Comparison of ENCODE assay signal across 25 cellular contexts in genomic region chr10:77789016-77789415, GRCh38.
"Had no signal": no experiment of that assay in that cellular context is flagged by ENCODE, and none has a peak within 500 bp of the region (broad histone marks: within the 10 kb centered on the region; RNA-seq: fewer than 3 reads in every experiment).

No MANE protein-coding gene starts in this region.

- H3K9me3 ChIP-seq: adrenal gland, body of pancreas, breast epithelium had no signal

- H3K4me1 ChIP-seq: adrenal gland, body of pancreas, breast epithelium had no signal

- H3K27ac Mint-ChIP-seq: activated CD4-positive, alpha-beta T cell treated with anti-CD3 and anti-CD28 coated beads, Interleukin-2, amount 10 ng/mL, durations not matched to agents 24 days and 14 days; activated CD8-positive, alpha-beta T cell treated with anti-CD3 and anti-CD28 coated beads for 36 hours; activated T-cell treated with anti-CD3 and anti-CD28 coated beads, Interleukin-2, amount 50 U/mL, for 72 hours; activated T-helper 17 cell treated with anti-CD3 and anti-CD28 coated beads, Interleukin-2, amount 50 U/mL, for 72 hours; T-helper 2 cell treated with Interferon-gamma antibody and Interleukin-4, amounts not matched to agents 5 μg/mL and 100 μg/mL, for 36 hours had no signal

- H3K4me3 Mint-ChIP-seq: activated CD4-positive, alpha-beta T cell treated with anti-CD3 and anti-CD28 coated beads, Interleukin-2, amount 10 ng/mL, durations not matched to agents 24 days and 14 days; activated CD8-positive, alpha-beta T cell treated with anti-CD3 and anti-CD28 coated beads for 36 hours; activated T-cell treated with anti-CD3 and anti-CD28 coated beads, Interleukin-2, amount 50 U/mL, for 72 hours; activated T-helper 17 cell treated with anti-CD3 and anti-CD28 coated beads, Interleukin-2, amount 50 U/mL, for 72 hours; T-helper 2 cell treated with Interferon-gamma antibody and Interleukin-4, amounts not matched to agents 5 μg/mL and 100 μg/mL, for 36 hours had no signal

- DNase-seq: activated CD4-positive, alpha-beta T cell treated with anti-CD3 and anti-CD28 coated beads, Interleukin-2, amount 10 ng/mL, durations not matched to agents 24 days and 14 days; activated CD4-positive, alpha-beta T cell treated with anti-CD3 and anti-CD28 coated beads, Interleukin-2, amount 50 U/mL, for 4 hours; activated CD8-positive, alpha-beta T cell treated with anti-CD3 and anti-CD28 coated beads for 36 hours; activated effector memory CD4-positive, alpha-beta T cell treated with anti-CD3 and anti-CD28 coated beads, Interleukin-2, amount 50 U/mL, for 16 hours; activated naive CD4-positive, alpha-beta T cell; activated naive CD4-positive, alpha-beta T cell treated with anti-CD3 and anti-CD28 coated beads, Interleukin-2, amount 50 U/mL, for 16 hours; activated T-cell treated with anti-CD3 and anti-CD28 coated beads, Interleukin-2, amount 50 U/mL, for 1 hour; activated T-cell treated with anti-CD3 and anti-CD28 coated beads, Interleukin-2, amount 50 U/mL, for 72 hours; body of pancreas; caudate nucleus; cerebellar nuclear complex; NCI-H1048; NCI-H1105 treated with DMSO at 0.1 percent for 48 hours; NCI-H1436 treated with DMSO at 0.1 percent for 48 hours; NCI-H1694 treated with DMSO at 0.1 percent for 48 hours; NCI-H2029; NCI-H345; NCI-H524 treated with DMSO at 0.1 percent for 48 hours; SIG-M5; SW 1271 had no signal

- H3K27ac ChIP-seq: adrenal gland, body of pancreas, breast epithelium, KMS-11 had no signal

- H3K4me3 ChIP-seq: adrenal gland, body of pancreas, breast epithelium had no signal

- H3K9me3 Mint-ChIP-seq: activated CD4-positive, alpha-beta T cell treated with anti-CD3 and anti-CD28 coated beads, Interleukin-2, amount 10 ng/mL, durations not matched to agents 24 days and 14 days; activated CD8-positive, alpha-beta T cell treated with anti-CD3 and anti-CD28 coated beads for 36 hours; activated T-cell treated with anti-CD3 and anti-CD28 coated beads, Interleukin-2, amount 50 U/mL, for 72 hours; activated T-helper 17 cell treated with anti-CD3 and anti-CD28 coated beads, Interleukin-2, amount 50 U/mL, for 72 hours; T-helper 2 cell treated with Interferon-gamma antibody and Interleukin-4, amounts not matched to agents 5 μg/mL and 100 μg/mL, for 36 hours had no signal

- H3K27me3 Mint-ChIP-seq: activated CD4-positive, alpha-beta T cell treated with anti-CD3 and anti-CD28 coated beads, Interleukin-2, amount 10 ng/mL, durations not matched to agents 24 days and 14 days; activated CD8-positive, alpha-beta T cell treated with anti-CD3 and anti-CD28 coated beads for 36 hours; activated T-helper 17 cell treated with anti-CD3 and anti-CD28 coated beads, Interleukin-2, amount 50 U/mL, for 72 hours had no signal

- H3K27me3 ChIP-seq: adrenal gland, body of pancreas, breast epithelium had no signal

- H3K4me1 Mint-ChIP-seq: activated CD4-positive, alpha-beta T cell treated with anti-CD3 and anti-CD28 coated beads, Interleukin-2, amount 10 ng/mL, durations not matched to agents 24 days and 14 days; activated T-helper 17 cell treated with anti-CD3 and anti-CD28 coated beads, Interleukin-2, amount 50 U/mL, for 72 hours had no signal
